18 cellular contexts compared by ENCODE assay signal in the genomic region with DNA sequence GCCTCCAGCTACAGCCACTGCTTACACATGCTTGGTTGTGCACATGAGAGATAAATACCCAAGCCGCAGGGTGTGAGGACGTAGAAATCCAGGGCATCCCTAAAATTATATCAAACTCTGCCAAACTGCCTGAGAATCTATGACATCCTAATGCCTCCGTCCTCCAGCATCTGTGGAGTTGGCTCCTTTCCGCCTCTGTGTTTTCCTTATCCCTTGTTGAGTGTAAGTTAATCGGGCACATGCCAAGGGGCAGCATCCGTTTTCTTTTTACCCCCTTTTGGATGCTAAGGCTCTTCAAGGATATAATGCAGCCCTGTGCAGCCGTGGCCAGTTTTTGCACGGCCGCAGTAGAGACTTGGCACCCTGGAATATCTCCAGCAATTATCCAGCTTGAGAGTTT.
"Had no signal": no experiment of that assay in that cellular context is flagged by ENCODE, and none has a peak within 500 bp of the region (broad histone marks: within the 10 kb centered on the region; RNA-seq: fewer than 3 reads in every experiment).

No MANE protein-coding gene starts in this region.

- H3K4me3 ChIP-seq: pancreas, spleen, tibial nerve had no signal

- H3K9me3 Mint-ChIP-seq: activated CD4-positive, alpha-beta T cell treated with anti-CD3 and anti-CD28 coated beads, Interleukin-2, amount 10 ng/mL, durations not matched to agents 7 days and 5 days; endodermal cell; memory B cell; naive thymus-derived CD8-positive, alpha-beta T cell; stimulated activated memory B cell treated with anti-CD40 and anti-IgM and Interleukin-4, amounts not matched to agents 10 μg/mL and 1 μg/mL and 100 μg/mL, for 72 hours had no signal

- H3K4me1 Mint-ChIP-seq: activated CD4-positive, alpha-beta T cell treated with anti-CD3 and anti-CD28 coated beads, Interleukin-2, amount 10 ng/mL, durations not matched to agents 7 days and 5 days; memory B cell; naive thymus-derived CD8-positive, alpha-beta T cell; stimulated activated memory B cell treated with anti-CD40 and anti-IgM and Interleukin-4, amounts not matched to agents 10 μg/mL and 1 μg/mL and 100 μg/mL, for 72 hours had no signal

- H3K36me3 ChIP-seq: pancreas, spleen, tibial nerve had no signal

- H3K9me3 ChIP-seq: pancreas, spleen, tibial nerve had no signal

- H3K36me3 Mint-ChIP-seq: memory B cell; naive thymus-derived CD8-positive, alpha-beta T cell; stimulated activated memory B cell treated with anti-CD40 and anti-IgM and Interleukin-4, amounts not matched to agents 10 μg/mL and 1 μg/mL and 100 μg/mL, for 72 hours had no signal

- H3K27ac ChIP-seq: epithelial cell of prostate, pancreas had no signal

- H3K27ac Mint-ChIP-seq: activated CD4-positive, alpha-beta T cell treated with anti-CD3 and anti-CD28 coated beads, Interleukin-2, amount 10 ng/mL, durations not matched to agents 7 days and 5 days; activated CD8-positive, alpha-beta T cell treated with anti-CD3 and anti-CD28 coated beads, Interleukin-2, amount 10 ng/mL, durations not matched to agents 7 days and 5 days; endodermal cell; memory B cell; naive thymus-derived CD8-positive, alpha-beta T cell; stimulated activated memory B cell treated with anti-CD40 and anti-IgM and Interleukin-4, amounts not matched to agents 10 μg/mL and 1 μg/mL and 100 μg/mL, for 72 hours had no signal

- H3K27me3 ChIP-seq: pancreas, tibial nerve had no signal

- DNase-seq: activated CD4-positive, alpha-beta T cell treated with anti-CD3 and anti-CD28 coated beads, Interleukin-2, amount 10 ng/mL, durations not matched to agents 7 days and 5 days; activated CD8-positive, alpha-beta memory T cell treated with anti-CD3 and anti-CD28 coated beads, Interleukin-2, amount 50 U/mL, for 4 hours; activated CD8-positive, alpha-beta T cell treated with anti-CD3 and anti-CD28 coated beads, Interleukin-2, amount 10 ng/mL, durations not matched to agents 7 days and 5 days; activated effector memory CD4-positive, alpha-beta T cell treated with anti-CD3 and anti-CD28 coated beads, Interleukin-2, amount 50 U/mL, for 16 hours; activated naive CD4-positive, alpha-beta T cell treated with anti-CD3 and anti-CD28 coated beads, Interleukin-2, amount 50 U/mL, for 16 hours; activated T-cell treated with anti-CD3 and anti-CD28 coated beads, Interleukin-2, amount 50 U/mL, for 48 hours; caudate nucleus; endodermal cell; head of caudate nucleus; naive thymus-derived CD8-positive, alpha-beta T cell; pancreas; spleen; stimulated activated CD4-positive, alpha-beta T cell treated with anti-CD3 and anti-CD28 coated beads, Interleukin-4, amount 100 ng/mL, for 4 hours; T1000 had no signal

- H3K4me3 Mint-ChIP-seq: activated CD4-positive, alpha-beta T cell treated with anti-CD3 and anti-CD28 coated beads, Interleukin-2, amount 10 ng/mL, durations not matched to agents 7 days and 5 days; activated CD8-positive, alpha-beta T cell treated with anti-CD3 and anti-CD28 coated beads, Interleukin-2, amount 10 ng/mL, durations not matched to agents 7 days and 5 days; endodermal cell; memory B cell; naive thymus-derived CD8-positive, alpha-beta T cell; stimulated activated memory B cell treated with anti-CD40 and anti-IgM and Interleukin-4, amounts not matched to agents 10 μg/mL and 1 μg/mL and 100 μg/mL, for 72 hours had no signal

- H3K4me1 ChIP-seq: pancreas had no signal
